In the genomic region with DNA sequence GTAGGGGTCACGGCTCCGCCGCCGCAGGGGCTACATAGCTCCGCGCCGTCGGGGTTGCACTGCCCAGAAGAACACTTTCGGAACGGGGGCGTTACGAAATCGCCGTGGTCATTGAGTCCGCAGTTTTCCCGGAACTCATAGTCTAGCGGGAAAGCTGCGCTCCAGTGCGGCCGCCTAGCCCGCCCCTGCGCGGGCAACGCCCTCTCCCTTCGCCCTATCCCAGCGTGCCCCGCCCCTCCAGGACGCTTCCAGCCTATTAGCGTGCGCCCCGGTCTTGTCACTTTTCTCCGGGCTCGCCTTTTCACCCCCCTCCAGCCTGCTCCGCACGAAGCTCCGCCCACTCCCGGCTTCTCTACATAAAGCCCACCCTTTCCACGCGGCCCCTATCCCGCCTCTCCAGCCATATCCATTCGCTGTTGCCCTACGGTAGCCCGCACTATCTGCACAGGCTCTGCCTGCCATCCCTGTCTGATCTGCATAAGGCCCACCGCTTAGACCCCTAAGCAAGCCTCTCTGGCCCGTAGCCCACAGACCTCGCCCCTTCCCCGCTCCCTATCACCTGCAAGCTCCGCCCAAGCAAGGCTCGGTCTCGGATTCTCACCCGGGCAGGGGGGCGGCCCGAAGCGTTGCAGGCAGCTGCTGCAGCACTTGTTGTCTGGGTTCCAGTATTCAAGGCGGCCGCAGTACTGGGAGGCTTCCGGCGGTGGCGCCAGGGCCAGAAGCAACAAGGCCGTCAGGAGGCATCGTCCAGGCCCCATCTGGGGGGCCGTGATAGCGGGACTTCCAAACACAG, we compare ENCODE assay signal across 8 cellular contexts. TPM values are rescaled to one million over a fixed set of nuclear protein-coding genes. Genes with fewer than 3 reads are reported as not detected.
DNase-seq lines count a peak whose midpoint lies in the region; ATAC-seq, FAIRE-seq and TF ChIP-seq lines count a peak whose summit lies in the region.

No MANE protein-coding gene starts in this region.

- FAIRE-seq in bronchial epithelial cell (lab: Jason Lieb, UNC), result no peak

- no peaks in the 10 kb centered on the region for H3K27me3 ChIP-seq in bronchial epithelial cell (ENCODE audit: control insufficient read depth, insufficient read depth, low read length)

- DNase-seq in AG08395 (ENCODE audit: low spot score) (peak; percentile 99), NCI-H2227 (lab: John Stamatoyannopoulos, UW; ENCODE audit: unreplicated experiment) (peak; percentile 100), bronchial epithelial cell (ENCODE audit: low read depth) (peak; percentile 85), islet precursor cell (peak; percentile 99)
- peak; percentile 93 for DNase-seq in stimulated activated CD4-positive, alpha-beta T cell treated with anti-CD3 and anti-CD28 coated beads, Interleukin-12 subunit alpha, Interleukin-12 subunit beta, amount 100 ng/mL, for 4 hours

- H3K4me3 ChIP-seq in WI38 (ENCODE audit: low read depth, low read length), result peak overlapping the region; percentile 64
- H3K4me3 ChIP-seq in bronchial epithelial cell (ENCODE audit: low read depth, low read length), result peak overlapping the region; percentile 62

- peak; percentile 56 for ATAC-seq in GM18907 (IDR thresholded peaks at IDR 0.05; ENCODE audit: unreplicated experiment)
- peak; percentile 58 for ATAC-seq in HG03159 (IDR thresholded peaks at IDR 0.05; ENCODE audit: unreplicated experiment)

- TF ChIP-seq CTCF in WI38 (IDR thresholded peaks at IDR 0.05; ENCODE audit: low read depth, low read length) (peak; percentile 23; the same call in 1 of the 2 replicates), bronchial epithelial cell (IDR thresholded peaks at IDR 0.05; ENCODE audit: insufficient read depth, low read length, severe bottlenecking) (no peak)

- H3K36me3 ChIP-seq in bronchial epithelial cell (ENCODE audit: control insufficient read depth, insufficient read depth, low read length), result peaks cover 18% of the 10 kb centered on the region

RNA-seq across cellular contexts. Expression of a gene that starts 1.6 kb away (rescaled TPM):
- total RNA-seq in bronchial epithelial cell, result 0.13 and 0.26 TPM in 2 replicates

RNA-seq across cellular contexts. Expression of a gene that starts 4.6 kb away (rescaled TPM):
- total RNA-seq in bronchial epithelial cell, result 14.7 and 17.5 TPM in 2 replicates

RNA-seq across cellular contexts. Expression of a gene that starts 4.8 kb away (rescaled TPM):
- total RNA-seq in bronchial epithelial cell, result 7.9 and 21.5 TPM in 2 replicates

RNA-seq across cellular contexts. Expression of a gene that starts 7.8 kb away (rescaled TPM):
- 5.3 and 7.0 TPM in 2 replicates for total RNA-seq in bronchial epithelial cell

RNA-seq across cellular contexts. Expression of a gene that starts 16.2 kb away (rescaled TPM):
- total RNA-seq in bronchial epithelial cell, result 0.13 and 1.3 TPM in 2 replicates

Comparison
In these comparisons a context has a peak if more than half of its experiments do, and no peak if none do; other contexts are left out.
1. Peak in every context shown above with its lines: DNase-seq, ATAC-seq and H3K4me3 ChIP-seq.